Comparison of ENCODE assay signal across 36 cellular contexts in the genomic region with DNA sequence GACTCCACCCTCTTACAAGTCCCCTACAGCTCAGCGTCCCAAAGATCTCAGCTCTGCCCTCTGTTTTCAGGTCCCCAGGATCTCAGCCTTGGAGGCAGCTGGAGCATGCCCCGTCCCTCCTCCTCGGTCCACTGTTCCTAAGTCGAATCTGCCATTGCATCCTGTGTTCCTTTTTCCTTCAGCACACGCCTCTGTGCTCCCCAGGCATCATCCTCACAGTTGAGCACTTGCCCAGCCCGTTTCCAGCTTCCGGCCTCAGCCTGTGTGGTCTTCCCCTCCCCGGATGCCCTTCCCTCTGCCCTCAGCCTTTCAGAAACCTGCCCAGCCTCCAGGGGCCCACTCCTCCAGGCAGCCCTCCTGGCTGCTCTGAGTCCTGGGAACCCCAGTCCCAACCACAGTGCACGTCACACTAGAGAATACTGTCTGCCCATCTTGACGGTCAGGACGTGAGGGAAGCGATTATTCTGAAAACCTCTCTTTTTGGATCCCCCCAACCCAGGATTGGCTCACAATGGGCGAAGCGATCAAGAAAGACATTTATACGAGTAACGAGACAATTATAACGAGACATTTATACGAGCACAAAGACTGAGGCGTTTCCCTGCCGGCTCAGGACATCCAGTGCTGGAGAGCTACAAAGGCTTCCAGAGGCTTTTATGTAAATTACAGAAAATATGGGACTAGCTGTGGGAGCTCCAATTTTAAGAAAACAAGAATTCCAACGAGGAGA. TPM values are rescaled to one million over a fixed set of nuclear protein-coding genes. Genes with fewer than 3 reads are reported as not detected.
A peak's percentile ranks its signal among the peaks of the same experiment; 100 is the strongest.
DNase-seq lines count a peak whose midpoint lies in the region; ATAC-seq and TF ChIP-seq lines count a peak whose summit lies in the region.
"Had no signal": no experiment of that assay in that cellular context is flagged by ENCODE, and none has a peak within 500 bp of the region (broad histone marks: within the 10 kb centered on the region; RNA-seq: fewer than 3 reads in every experiment).

No MANE protein-coding gene starts in this region.

- TF ChIP-seq CTCF in nephron (IDR thresholded peaks at IDR 0.05; ENCODE audit: unreplicated experiment in 3 of 3): no peak

- peak in 1 of 2 donors; percentile 49 for ATAC-seq in right cardiac atrium
- no peak for ATAC-seq in left cardiac atrium
- ATAC-seq in aorta (ENCODE audit: low FRiP score): no peak
- no peak for ATAC-seq in HG03354 (IDR thresholded peaks at IDR 0.05; ENCODE audit: poor library complexity, severe bottlenecking, unreplicated experiment)
- no peak for ATAC-seq in effector memory CD8-positive, alpha-beta T cell (replicated peaks)
- ATAC-seq: activated CD4-positive, CD25-positive, alpha-beta regulatory T cell treated with anti-CD3 and anti-CD28 coated beads, Interleukin-2, amount 50 U/mL, for 24 hours; foreskin keratinocyte; mucosa of descending colon; natural killer cell; sciatic nerve; stimulated activated naive CD8-positive, alpha-beta T cell treated with anti-CD3 and anti-CD28 coated beads, Interleukin-15, amount 100 ng/mL, for 72 hours; T-helper 17 cell had no signal

- in situ Hi-C loops in KBM-7 (cut with MboI; ENCODE audit: low pct_unique_long_range_greater_than_20kb, low sequenced_read_pairs): no loop called here

- H3K4me1 ChIP-seq in right cardiac atrium (ENCODE audit: control insufficient read depth, insufficient read depth, low read length) (no peaks in the 10 kb centered on the region), aorta (ENCODE audit: control insufficient read depth in 1 of 2, insufficient read depth in 2 of 2, low read length in 2 of 2) (no peaks in the 10 kb centered on the region)
- H3K4me1 ChIP-seq: foreskin keratinocyte, thyroid gland had no signal

- intact Hi-C loops in right cardiac atrium (cut with DNase I) (no loop called here), left cardiac atrium (cut with DNase I) (loop anchor here in 1 of 2 donors (5.0 kb wide), 1 partner anchor 79 kb away; no protein-coding TSS in a partner anchor), aorta (cut with DNase I) (no loop called here)

- no peaks in the 10 kb centered on the region for H3K36me3 ChIP-seq in aorta (ENCODE audit: control insufficient read depth in 1 of 2, insufficient read depth in 2 of 2, low read length in 1 of 2)
- H3K36me3 ChIP-seq: esophagus squamous epithelium, heart right ventricle, ovary, thyroid gland had no signal

- no peaks in the 10 kb centered on the region for H3K9me3 ChIP-seq in right cardiac atrium (ENCODE audit: control insufficient read depth, low read length)
- no peaks in the 10 kb centered on the region for H3K9me3 ChIP-seq in aorta (ENCODE audit: control insufficient read depth, low read length)
- H3K9me3 ChIP-seq: esophagus squamous epithelium, heart right ventricle, mucosa of descending colon, ovary, thyroid gland had no signal

- H3K4me3 ChIP-seq in right cardiac atrium (ENCODE audit: low read length) (no peak overlapping the region), aorta (ENCODE audit: low read length in 2 of 2) (no peak overlapping the region)
- H3K4me3 ChIP-seq: esophagus squamous epithelium, heart right ventricle, mucosa of descending colon, ovary, thyroid gland had no signal

- DNase-seq in right cardiac atrium (peak in 2 of 3 donors; percentile 16 to 43), left cardiac atrium (no peak), cerebellum (ENCODE audit: low spot score) (peak; percentile 26), aorta (peak; percentile 14 to 49), KBM-7 (no peak)
- no peak for DNase-seq in effector memory CD8-positive, alpha-beta T cell
- DNase-seq: activated CD4-positive, alpha-beta memory T cell treated with anti-CD3 and anti-CD28 coated beads, Interleukin-2, amount 10 ng/mL, durations not matched to agents 7 days and 5 days; activated CD8-positive, alpha-beta memory T cell treated with anti-CD3 and anti-CD28 coated beads, Interleukin-2, amount 50 U/mL, for 4 hours; activated naive CD4-positive, alpha-beta T cell treated with anti-CD3 and anti-CD28 coated beads, Interleukin-2, amount 10 ng/mL, durations not matched to agents 7 days and 5 days; amygdala; cortex of kidney; esophagus squamous epithelium; foreskin keratinocyte; heart right ventricle; kidney glomerular epithelial cell; mammary epithelial cell; natural killer cell; NCI-H1417 treated with DMSO at 0.1 percent for 48 hours; NCI-H2029 treated with DMSO at 0.1 percent for 48 hours; NCI-H2227 treated with DMSO at 0.1 percent for 48 hours; NCI-H526; stimulated activated CD4-positive, alpha-beta T cell treated with anti-CD3 and anti-CD28 coated beads, Interleukin-12 subunit alpha, Interleukin-12 subunit beta, amount 100 ng/mL, for 4 hours; stimulated activated CD4-positive, alpha-beta T cell treated with anti-CD3 and anti-CD28 coated beads, Interleukin-2, amount 100 ng/mL, for 48 hours; stimulated activated naive CD8-positive, alpha-beta T cell treated with anti-CD3 and anti-CD28 coated beads, Interleukin-15, amount 100 ng/mL, for 72 hours; T-helper 17 cell; thyroid gland had no signal

- H3K36me3 Mint-ChIP-seq in nephron (ENCODE audit: low read depth): peaks cover 12% of the 10 kb centered on the region
- no peaks in the 10 kb centered on the region for H3K36me3 Mint-ChIP-seq in effector memory CD8-positive, alpha-beta T cell (ENCODE audit: insufficient read depth)
- H3K36me3 Mint-ChIP-seq: activated naive CD4-positive, alpha-beta T cell treated with anti-CD3 and anti-CD28 coated beads, Interleukin-2, amount 10 ng/mL, durations not matched to agents 7 days and 5 days; CD8-positive, alpha-beta memory T cell; natural killer cell had no signal

- WGBS in right cardiac atrium: 73% methylated on average over 21 of the region's 21 CpGs
- WGBS in aorta, 2 donors: 72 to 79% methylated on average over 21 of the region's 21 CpGs

- H3K4me1 Mint-ChIP-seq in nephron: peaks cover 23% of the 10 kb centered on the region
- H3K4me1 Mint-ChIP-seq in effector memory CD8-positive, alpha-beta T cell (ENCODE audit: low read depth in 2 of 2): peaks cover 1 to 6% of the 10 kb centered on the region in 2 donors
- H3K4me1 Mint-ChIP-seq: activated CD4-positive, alpha-beta memory T cell treated with anti-CD3 and anti-CD28 coated beads, Interleukin-2, amount 10 ng/mL, durations not matched to agents 7 days and 5 days; activated naive CD4-positive, alpha-beta T cell treated with anti-CD3 and anti-CD28 coated beads, Interleukin-2, amount 10 ng/mL, durations not matched to agents 7 days and 5 days; B cell; CD8-positive, alpha-beta memory T cell; natural killer cell; stimulated activated naive CD8-positive, alpha-beta T cell treated with anti-CD3 and anti-CD28 coated beads, Interleukin-15, amount 100 ng/mL, for 72 hours had no signal

- H3K27ac ChIP-seq in right cardiac atrium (ENCODE audit: low read length) (no peak overlapping the region), aorta (ENCODE audit: low read depth in 1 of 2, low read length in 2 of 2) (no peak overlapping the region)
- H3K27ac ChIP-seq: esophagus squamous epithelium, foreskin keratinocyte, heart right ventricle, HL-60, ovary, thyroid gland had no signal

- H3K27me3 ChIP-seq in right cardiac atrium (ENCODE audit: control insufficient read depth, insufficient read depth): no peaks in the 10 kb centered on the region
- no peaks in the 10 kb centered on the region for H3K27me3 ChIP-seq in aorta (ENCODE audit: control insufficient read depth in 1 of 2, insufficient read depth in 2 of 2, low read length in 1 of 2)
- H3K27me3 ChIP-seq: esophagus squamous epithelium, ovary, thyroid gland had no signal

- H3K27ac Mint-ChIP-seq in nephron: peak overlapping the region; percentile 45 to 88 (median 60)
- no peak overlapping the region for H3K27ac Mint-ChIP-seq in effector memory CD8-positive, alpha-beta T cell
- H3K27ac Mint-ChIP-seq: activated CD4-positive, alpha-beta memory T cell treated with anti-CD3 and anti-CD28 coated beads, Interleukin-2, amount 10 ng/mL, durations not matched to agents 7 days and 5 days; activated naive CD4-positive, alpha-beta T cell treated with anti-CD3 and anti-CD28 coated beads, Interleukin-2, amount 10 ng/mL, durations not matched to agents 7 days and 5 days; activated T-helper 1 cell treated with anti-CD3 and anti-CD28 coated beads, Interleukin-12 subunit alpha, Interleukin-12 subunit beta, Interleukin-2, Interleukin-4 antibody, amounts not matched to agents 30 ng/mL and 10 ng/mL and 1 ng/mL, durations not matched to agents 14 hours and 24 hours and 36 hours; B cell; natural killer cell; stimulated activated naive CD8-positive, alpha-beta T cell treated with anti-CD3 and anti-CD28 coated beads, Interleukin-15, amount 100 ng/mL, for 72 hours; T-helper 17 cell had no signal

- peaks cover 6% of the 10 kb centered on the region for H3K27me3 Mint-ChIP-seq in nephron (ENCODE audit: low read depth)
- H3K27me3 Mint-ChIP-seq in effector memory CD8-positive, alpha-beta T cell: no peaks in the 10 kb centered on the region
- H3K27me3 Mint-ChIP-seq: activated CD4-positive, alpha-beta memory T cell treated with anti-CD3 and anti-CD28 coated beads, Interleukin-2, amount 10 ng/mL, durations not matched to agents 7 days and 5 days; activated naive CD4-positive, alpha-beta T cell treated with anti-CD3 and anti-CD28 coated beads, Interleukin-2, amount 10 ng/mL, durations not matched to agents 7 days and 5 days; B cell; CD8-positive, alpha-beta memory T cell; stimulated activated naive CD8-positive, alpha-beta T cell treated with anti-CD3 and anti-CD28 coated beads, Interleukin-15, amount 100 ng/mL, for 72 hours; T-helper 17 cell had no signal

- no peak overlapping the region for H3K4me3 Mint-ChIP-seq in nephron
- no peak overlapping the region for H3K4me3 Mint-ChIP-seq in effector memory CD8-positive, alpha-beta T cell
- H3K4me3 Mint-ChIP-seq: activated CD4-positive, alpha-beta memory T cell treated with anti-CD3 and anti-CD28 coated beads, Interleukin-2, amount 10 ng/mL, durations not matched to agents 7 days and 5 days; activated naive CD4-positive, alpha-beta T cell treated with anti-CD3 and anti-CD28 coated beads, Interleukin-2, amount 10 ng/mL, durations not matched to agents 7 days and 5 days; activated T-helper 1 cell treated with anti-CD3 and anti-CD28 coated beads, Interleukin-12 subunit alpha, Interleukin-12 subunit beta, Interleukin-2, Interleukin-4 antibody, amounts not matched to agents 30 ng/mL and 10 ng/mL and 1 ng/mL, durations not matched to agents 14 hours and 24 hours and 36 hours; B cell; CD8-positive, alpha-beta memory T cell; natural killer cell; stimulated activated naive CD8-positive, alpha-beta T cell treated with anti-CD3 and anti-CD28 coated beads, Interleukin-15, amount 100 ng/mL, for 72 hours; T-helper 17 cell had no signal

- H3K9me3 Mint-ChIP-seq in nephron: peaks cover 12% of the 10 kb centered on the region
- H3K9me3 Mint-ChIP-seq in effector memory CD8-positive, alpha-beta T cell: peaks cover 0 to 13% of the 10 kb centered on the region in 2 donors

RNA-seq across cellular contexts. Expression of a gene that starts 41.3 kb away (rescaled TPM):
- total RNA-seq in right cardiac atrium (10 to 100 TPM in 2 of 4 donors, 1 to 10 TPM in 2; 4.7 to 11.5 (median 10.2) TPM), left cardiac atrium (10 to 100 TPM in 1 of 2 donors, 1 to 10 TPM in 1; 5.9 to 10.9 TPM), cerebellum (4.3 TPM), aorta (10 to 100 TPM; 12.5 to 18.1 TPM)
- polyA plus RNA-seq in right cardiac atrium (6.7 TPM), aorta (1 to 10 TPM; 1.6 to 3.5 TPM)

Comparison
In these comparisons a context has a peak if more than half of its experiments do, and no peak if none do; other contexts are left out.
1. DNase-seq: peak in right cardiac atrium (2 of 3), cerebellum (single experiment) and aorta (2 of 2); none in left cardiac atrium (single experiment), effector memory CD8-positive, alpha-beta T cell (0 of 3) and KBM-7 (single experiment).
2. H3K27ac Mint-ChIP-seq: peak in nephron (3 of 3); none in effector memory CD8-positive, alpha-beta T cell (0 of 2).